ENCODE assay signal across 23 cellular contexts in genomic region chr10:17415046-17415643, GRCh38. TPM values are rescaled to one million over a fixed set of nuclear protein-coding genes. Genes with fewer than 3 reads are reported as not detected.
"Had no signal": no experiment of that assay in that cellular context is flagged by ENCODE, and none has a peak within 500 bp of the region (broad histone marks: within the 10 kb centered on the region; RNA-seq: fewer than 3 reads in every experiment).

No MANE protein-coding gene starts in this region.

- H3K4me3 Mint-ChIP-seq: activated CD4-positive, alpha-beta memory T cell treated with anti-CD3 and anti-CD28 coated beads for 36 hours; activated CD4-positive, alpha-beta T cell treated with anti-CD3 and anti-CD28 coated beads, Interleukin-2, amount 10 ng/mL, durations not matched to agents 7 days and 5 days; activated naive CD8-positive, alpha-beta T cell treated with anti-CD3 and anti-CD28 coated beads, Interleukin-2, amount 10 ng/mL, durations not matched to agents 7 days and 5 days had no signal

- H3K4me1 ChIP-seq: adrenal gland, Peyer's patch, SJSA1 had no signal

- H3K4me3 ChIP-seq: adrenal gland, MG63, Peyer's patch, SJSA1 had no signal

- H3K36me3 Mint-ChIP-seq: activated CD4-positive, alpha-beta memory T cell treated with anti-CD3 and anti-CD28 coated beads for 36 hours had no signal

- H3K9me3 Mint-ChIP-seq: activated CD4-positive, alpha-beta memory T cell treated with anti-CD3 and anti-CD28 coated beads for 36 hours had no signal

- ATAC-seq: SK-N-SH treated with all-trans-retinoic acid at 6 μM for 48 hours had no signal

- H3K27me3 ChIP-seq: adrenal gland, MG63, Peyer's patch had no signal

- DNase-seq: activated CD4-positive, alpha-beta memory T cell treated with anti-CD3 and anti-CD28 coated beads for 36 hours; activated CD4-positive, alpha-beta T cell treated with anti-CD3 and anti-CD28 coated beads, Interleukin-2, amount 10 ng/mL, durations not matched to agents 7 days and 5 days; activated CD4-positive, CD25-positive, alpha-beta regulatory T cell; activated naive CD4-positive, alpha-beta T cell treated with anti-CD3 and anti-CD28 coated beads, Interleukin-2, amount 50 U/mL, for 16 hours; activated naive CD8-positive, alpha-beta T cell treated with anti-CD3 and anti-CD28 coated beads, Interleukin-2, amount 10 ng/mL, durations not matched to agents 7 days and 5 days; adrenal gland; anterior cingulate cortex; MG63; MV-4-11; NCI-H1092 treated with DMSO at 0.1 percent for 48 hours; NCI-H1417 treated with DMSO at 0.1 percent for 48 hours; NCI-H1694 treated with DMSO at 0.1 percent for 48 hours; NCI-H2029 treated with DMSO at 0.1 percent for 48 hours; NCI-H345; NCI-H510A treated with DMSO at 0.1 percent for 48 hours; NCI-H774; Peyer's patch; SHP77; SW 1271; T-helper 9 cell had no signal

- H3K36me3 ChIP-seq: adrenal gland, MG63, Peyer's patch, SJSA1 had no signal

- H3K27me3 Mint-ChIP-seq: activated CD4-positive, alpha-beta memory T cell treated with anti-CD3 and anti-CD28 coated beads for 36 hours had no signal

- H3K9me3 ChIP-seq: adrenal gland, MG63, Peyer's patch, SJSA1 had no signal

- H3K27ac ChIP-seq: adrenal gland, Peyer's patch, SJSA1 had no signal

- H3K4me1 Mint-ChIP-seq: activated naive CD8-positive, alpha-beta T cell treated with anti-CD3 and anti-CD28 coated beads, Interleukin-2, amount 10 ng/mL, durations not matched to agents 7 days and 5 days had no signal

- H3K27ac Mint-ChIP-seq: activated CD4-positive, alpha-beta memory T cell treated with anti-CD3 and anti-CD28 coated beads for 36 hours; activated CD4-positive, alpha-beta T cell treated with anti-CD3 and anti-CD28 coated beads, Interleukin-2, amount 10 ng/mL, durations not matched to agents 7 days and 5 days; activated naive CD8-positive, alpha-beta T cell treated with anti-CD3 and anti-CD28 coated beads, Interleukin-2, amount 10 ng/mL, durations not matched to agents 7 days and 5 days had no signal

RNA-seq across cellular contexts. Expression of gene ST8SIA6, which starts 39.2 kb away (rescaled TPM):
- total RNA-seq: activated CD8-positive, alpha-beta memory T cell treated with anti-CD3 and anti-CD28 coated beads for 36 hours; Peyer's patch had no signal
